Comparison of ENCODE assay signal across 8 cellular contexts in the genomic region with DNA sequence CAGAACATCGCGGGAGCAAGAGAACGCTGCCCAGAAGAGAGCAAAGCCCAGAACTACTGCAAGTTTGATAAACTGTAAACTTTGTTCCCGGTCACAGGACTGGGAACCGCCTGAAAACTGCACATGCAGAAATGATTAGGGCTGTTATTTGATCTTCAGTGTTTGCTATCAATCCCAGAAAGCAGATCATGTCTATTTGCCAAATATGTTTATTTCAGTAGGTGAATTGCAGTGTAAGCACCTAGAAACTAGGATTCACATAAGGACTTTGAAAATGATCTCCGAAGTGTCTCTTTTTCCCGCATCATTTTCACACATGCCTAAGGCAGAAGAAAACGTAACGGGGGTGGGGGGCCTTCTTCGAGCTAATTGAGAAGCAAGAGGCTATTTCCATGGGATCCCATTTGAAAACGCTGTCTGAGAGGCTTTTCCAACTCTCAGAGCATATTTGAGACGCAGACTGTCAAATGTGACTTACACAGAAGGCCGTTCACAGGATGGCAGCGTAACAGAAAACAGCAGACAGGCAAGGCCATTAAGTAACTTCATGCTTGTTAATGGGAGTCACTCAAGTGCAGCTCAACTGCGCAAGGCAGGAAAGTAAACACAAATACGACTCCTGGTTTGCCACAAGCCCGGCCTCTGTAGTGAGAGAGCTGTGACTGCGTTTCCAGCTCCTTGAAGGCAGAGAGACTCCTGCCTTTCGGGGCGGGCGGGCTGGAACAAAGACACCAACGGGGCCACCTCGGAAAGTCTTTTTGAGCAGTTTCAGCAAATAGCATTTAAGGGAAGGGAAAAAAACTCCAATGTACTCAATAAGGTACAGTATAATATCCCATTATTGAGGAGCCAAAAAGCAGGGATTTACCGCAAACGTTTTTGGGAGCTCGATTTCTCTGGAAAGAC.
DNase-seq lines count a peak whose midpoint lies in the region; ATAC-seq, FAIRE-seq and TF ChIP-seq lines count a peak whose summit lies in the region.

No MANE protein-coding gene starts in this region.

- ATAC-seq in K562: peak; percentile 73
- no peak for ATAC-seq in HG03520 (IDR thresholded peaks at IDR 0.05; ENCODE audit: unreplicated experiment)

- 6% methylated on average over 26 of the region's 26 CpGs for WGBS in K562 (ENCODE audit: insufficient coverage, low coverage, missing lambda C conversion rate)
- WGBS in esophagus muscularis mucosa: 77% methylated on average over 26 of the region's 26 CpGs

- TF ChIP-seq EP300 in K562 (IDR thresholded peaks at IDR 0.05; ENCODE audit: low read length): no peak
- TF ChIP-seq EP300 in esophagus muscularis mucosa (IDR thresholded peaks at IDR 0.05): no peak

- TF ChIP-seq RAD21 in K562 (CRISPR knock-in tag; conservative IDR thresholded peaks at IDR 0.05 in 1 of 2, IDR thresholded peaks at IDR 0.05 in 1 of 2): peak in 1 of 2 experiments; percentile 15; a peak in 1 of 4 replicates

- intact Hi-C loops in K562 (cut with micrococcal nuclease) (loop anchor here (5.0 to 10.0 kb wide), 4 partner anchors 96 to 161 kb away; no protein-coding TSS in a partner anchor), esophagus muscularis mucosa (cut with DNase I) (no loop called here)

- H3K4me1 ChIP-seq in K562 (replicated peaks in 1 of 2; ENCODE audit: control insufficient read depth in 2 of 2, insufficient read depth in 2 of 2, low read length in 2 of 2) (peaks cover 7 to 40% of the 10 kb centered on the region in 2 experiments), subcutaneous abdominal adipose tissue (ENCODE audit: control insufficient read depth in 5 of 5, insufficient read depth in 5 of 5, low read length in 5 of 5) (peaks cover 13 to 39% (median 35%) of the 10 kb centered on the region in 5 donors), esophagus muscularis mucosa (peaks cover 3 to 27% (median 16%) of the 10 kb centered on the region in 4 donors)

- FAIRE-seq in K562 (lab: Jason Lieb, UNC): peak; percentile 78

- no peak for TF ChIP-seq CTCF in K562 (IDR thresholded peaks at IDR 0.05 in 2 of 3, conservative IDR thresholded peaks at IDR 0.05 in 1 of 3; ENCODE audit: insufficient read depth in 2 of 3, low read depth in 1 of 3, low read length in 3 of 3)
- TF ChIP-seq CTCF in esophagus muscularis mucosa (IDR thresholded peaks at IDR 0.05): no peak

- H4K20me1 ChIP-seq in K562 (replicated peaks; ENCODE audit: control insufficient read depth, insufficient read depth, low read length): no peaks in the 10 kb centered on the region

- POLR2A ChIA-PET in K562 (lab: Yijun Ruan, JAX): interaction anchor here (0.6 to 2.1 kb wide), 14 partner anchors 9 to 174 kb away, joined by 3 to 7 read pairs (median 3); a partner anchor contains a TSS

- TSS peak; percentile 65 for BruUV-seq in K562 (replicated peaks; lab: Mats Ljungman, UMichigan)

- H3K79me2 ChIP-seq in K562 (ENCODE audit: control insufficient read depth, insufficient read depth, low read length): no peaks in the 10 kb centered on the region

- H3K9ac ChIP-seq in K562 (ENCODE audit: insufficient read depth in 1 of 2, low read depth in 2 of 2, low read length in 2 of 2) (peak overlapping the region; percentile 81 to 84), subcutaneous abdominal adipose tissue (ENCODE audit: low read length in 5 of 5) (peak overlapping the region in 4 of 5 donors; percentile 21 to 48 (median 32))

- in situ Hi-C loops in K562 (cut with MboI): no loop called here

- H3K9me3 ChIP-seq in K562 (replicated peaks; ENCODE audit: control insufficient read depth, insufficient read depth, low read depth, low read length) (no peaks in the 10 kb centered on the region), subcutaneous abdominal adipose tissue (ENCODE audit: control insufficient read depth in 5 of 5, low read length in 5 of 5) (no peaks in the 10 kb centered on the region), esophagus muscularis mucosa (no peaks in the 10 kb centered on the region)

- H3K9me1 ChIP-seq in K562 (ENCODE audit: control insufficient read depth, insufficient read depth, low read length): no peaks in the 10 kb centered on the region

- H2AFZ ChIP-seq in K562 (ENCODE audit: low read depth, low read length): peak overlapping the region; percentile 96

- TF ChIP-seq POLR2A in K562 (conservative IDR thresholded peaks at IDR 0.05) (peak; percentile 63), esophagus muscularis mucosa (IDR thresholded peaks at IDR 0.05; ENCODE audit: low read depth) (no peak)

- H3K36me3 ChIP-seq in K562 (ENCODE audit: control insufficient read depth, insufficient read depth, low read length) (no peaks in the 10 kb centered on the region), subcutaneous abdominal adipose tissue (ENCODE audit: control insufficient read depth in 5 of 5, insufficient read depth in 5 of 5, low read length in 5 of 5) (no peaks in the 10 kb centered on the region), esophagus muscularis mucosa (no peaks in the 10 kb centered on the region)

- H3K27ac ChIP-seq in K562 (ENCODE audit: extremely low read depth, low read depth, low read length) (peak overlapping the region; percentile 83), subcutaneous abdominal adipose tissue (ENCODE audit: low read depth, low read length) (peak overlapping the region; percentile 90), esophagus muscularis mucosa (replicated peaks in 1 of 4) (peak overlapping the region in 1 of 4 donors; percentile 2)

- peak; percentile 85 for DNase-seq in EL
- peak; percentile 86 for DNase-seq in NCI-H2107 (lab: John Stamatoyannopoulos, UW)
- peak; percentile 35 to 86 (median 56) for DNase-seq in K562 (ENCODE audit: extremely low read depth in 1 of 4, low spot score in 3 of 4)
- peak; percentile 93 for DNase-seq in kidney tubule cell (ENCODE audit: low spot score)
- no peak for DNase-seq in GOT3 (lab: John Stamatoyannopoulos, UW)
- no peak for DNase-seq in esophagus muscularis mucosa (ENCODE audit: extremely low spot score)

- CTCF ChIA-PET in K562 (lab: Yijun Ruan, JAX; ENCODE audit: low intra/inter-chr PET ratio): no interaction called here

- H3K4me3 ChIP-seq in K562 (0 out of 2 replicates have a peak overlapping the region, but pooled peaks have one; percentile 1), subcutaneous abdominal adipose tissue (ENCODE audit: low read depth in 1 of 5, low read length in 5 of 5) (peak overlapping the region in 4 of 5 donors; percentile 19 to 53 (median 46)), esophagus muscularis mucosa (no peak overlapping the region)

- no peaks in the 10 kb centered on the region for H3K27me3 ChIP-seq in K562 (ENCODE audit: control insufficient read depth in 2 of 2, insufficient read depth in 2 of 2, low read length in 2 of 2)
- no peaks in the 10 kb centered on the region for H3K27me3 ChIP-seq in subcutaneous abdominal adipose tissue (ENCODE audit: control insufficient read depth in 5 of 5, insufficient read depth in 4 of 5, low read length in 5 of 5)
- no peaks in the 10 kb centered on the region for H3K27me3 ChIP-seq in esophagus muscularis mucosa

- peak overlapping the region; percentile 81 for H3K4me2 ChIP-seq in K562 (ENCODE audit: insufficient read depth, low read length)

TF ChIP-seq in K562, 482 proteins besides CTCF, POLR2A, EP300 and RAD21 (continues in another document):
- no peak for TF ChIP-seq GTF2A2 (tag; IDR thresholded peaks at IDR 0.05)
- TF ChIP-seq, protein P1, sequence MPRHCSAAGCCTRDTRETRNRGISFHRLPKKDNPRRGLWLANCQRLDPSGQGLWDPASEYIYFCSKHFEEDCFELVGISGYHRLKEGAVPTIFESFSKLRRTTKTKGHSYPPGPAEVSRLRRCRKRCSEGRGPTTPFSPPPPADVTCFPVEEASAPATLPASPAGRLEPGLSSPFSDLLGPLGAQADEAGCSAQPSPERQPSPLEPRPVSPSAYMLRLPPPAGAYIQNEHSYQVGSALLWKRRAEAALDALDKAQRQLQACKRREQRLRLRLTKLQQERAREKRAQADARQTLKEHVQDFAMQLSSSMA (CRISPR knock-in tag; IDR thresholded peaks at IDR 0.05): no peak
- no peak for TF ChIP-seq U2AF1 (optimal IDR thresholded peaks at IDR 0.05; ENCODE audit: low read depth, low read length)
- TF ChIP-seq FOXK2 (conservative IDR thresholded peaks at IDR 0.05 in 1 of 2, IDR thresholded peaks at IDR 0.05 in 1 of 2; ENCODE audit: low read depth in 2 of 2): peak; percentile 40 to 63; a peak in 2 of 4 replicates
- TF ChIP-seq SUPT5H (IDR thresholded peaks at IDR 0.05): 0 out of 2 replicates have a peak, but pooled peaks have one; percentile 25
- TF ChIP-seq RBBP5 (IDR thresholded peaks at IDR 0.05; ENCODE audit: borderline replicate concordance, insufficient read depth, low read length, poor library complexity, severe bottlenecking): no peak
- TF ChIP-seq ZNF175 (CRISPR knock-in tag; IDR thresholded peaks at IDR 0.05; ENCODE audit: low read depth): 0 out of 2 replicates have a peak, but pooled peaks have one; percentile 14
- TF ChIP-seq EGR1 (conservative IDR thresholded peaks at IDR 0.05): no peak
- TF ChIP-seq, protein P2, sequence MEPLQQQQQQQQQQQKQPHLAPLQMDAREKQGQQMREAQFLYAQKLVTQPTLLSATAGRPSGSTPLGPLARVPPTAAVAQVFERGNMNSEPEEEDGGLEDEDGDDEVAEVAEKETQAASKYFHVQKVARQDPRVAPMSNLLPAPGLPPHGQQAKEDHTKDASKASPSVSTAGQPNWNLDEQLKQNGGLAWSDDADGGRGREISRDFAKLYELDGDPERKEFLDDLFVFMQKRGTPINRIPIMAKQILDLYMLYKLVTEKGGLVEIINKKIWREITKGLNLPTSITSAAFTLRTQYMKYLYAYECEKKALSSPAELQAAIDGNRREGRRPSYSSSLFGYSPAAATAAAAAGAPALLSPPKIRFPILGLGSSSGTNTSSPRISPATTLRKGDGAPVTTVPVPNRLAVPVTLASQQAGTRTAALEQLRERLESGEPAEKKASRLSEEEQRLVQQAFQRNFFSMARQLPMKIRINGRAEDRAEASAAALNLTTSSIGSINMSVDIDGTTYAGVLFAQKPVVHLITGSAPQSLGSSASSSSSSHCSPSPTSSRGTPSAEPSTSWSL (CRISPR knock-in tag; IDR thresholded peaks at IDR 0.05; ENCODE audit: borderline replicate concordance): no peak
- TF ChIP-seq, protein P3, sequence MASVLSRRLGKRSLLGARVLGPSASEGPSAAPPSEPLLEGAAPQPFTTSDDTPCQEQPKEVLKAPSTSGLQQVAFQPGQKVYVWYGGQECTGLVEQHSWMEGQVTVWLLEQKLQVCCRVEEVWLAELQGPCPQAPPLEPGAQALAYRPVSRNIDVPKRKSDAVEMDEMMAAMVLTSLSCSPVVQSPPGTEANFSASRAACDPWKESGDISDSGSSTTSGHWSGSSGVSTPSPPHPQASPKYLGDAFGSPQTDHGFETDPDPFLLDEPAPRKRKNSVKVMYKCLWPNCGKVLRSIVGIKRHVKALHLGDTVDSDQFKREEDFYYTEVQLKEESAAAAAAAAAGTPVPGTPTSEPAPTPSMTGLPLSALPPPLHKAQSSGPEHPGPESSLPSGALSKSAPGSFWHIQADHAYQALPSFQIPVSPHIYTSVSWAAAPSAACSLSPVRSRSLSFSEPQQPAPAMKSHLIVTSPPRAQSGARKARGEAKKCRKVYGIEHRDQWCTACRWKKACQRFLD (CRISPR knock-in tag; IDR thresholded peaks at IDR 0.05): 0 out of 2 replicates have a peak, but pooled peaks have one; percentile 66
- TF ChIP-seq GTF2E2 (tag; IDR thresholded peaks at IDR 0.05): peak; percentile 57; the same call in 1 of the 2 replicates

Comparison
In these comparisons a context has a peak if more than half of its experiments do, and no peak if none do; other contexts are left out.
1. DNase-seq: peak in EL (single experiment), NCI-H2107 (single experiment), K562 (4 of 4) and kidney tubule cell (single experiment); none in GOT3 (single experiment) and esophagus muscularis mucosa (single experiment).
2. H3K4me3 ChIP-seq: peak in K562 (single experiment) and subcutaneous abdominal adipose tissue (4 of 5); none in esophagus muscularis mucosa (0 of 4).